1 cellular context compared by ENCODE assay signal in the genomic region with DNA sequence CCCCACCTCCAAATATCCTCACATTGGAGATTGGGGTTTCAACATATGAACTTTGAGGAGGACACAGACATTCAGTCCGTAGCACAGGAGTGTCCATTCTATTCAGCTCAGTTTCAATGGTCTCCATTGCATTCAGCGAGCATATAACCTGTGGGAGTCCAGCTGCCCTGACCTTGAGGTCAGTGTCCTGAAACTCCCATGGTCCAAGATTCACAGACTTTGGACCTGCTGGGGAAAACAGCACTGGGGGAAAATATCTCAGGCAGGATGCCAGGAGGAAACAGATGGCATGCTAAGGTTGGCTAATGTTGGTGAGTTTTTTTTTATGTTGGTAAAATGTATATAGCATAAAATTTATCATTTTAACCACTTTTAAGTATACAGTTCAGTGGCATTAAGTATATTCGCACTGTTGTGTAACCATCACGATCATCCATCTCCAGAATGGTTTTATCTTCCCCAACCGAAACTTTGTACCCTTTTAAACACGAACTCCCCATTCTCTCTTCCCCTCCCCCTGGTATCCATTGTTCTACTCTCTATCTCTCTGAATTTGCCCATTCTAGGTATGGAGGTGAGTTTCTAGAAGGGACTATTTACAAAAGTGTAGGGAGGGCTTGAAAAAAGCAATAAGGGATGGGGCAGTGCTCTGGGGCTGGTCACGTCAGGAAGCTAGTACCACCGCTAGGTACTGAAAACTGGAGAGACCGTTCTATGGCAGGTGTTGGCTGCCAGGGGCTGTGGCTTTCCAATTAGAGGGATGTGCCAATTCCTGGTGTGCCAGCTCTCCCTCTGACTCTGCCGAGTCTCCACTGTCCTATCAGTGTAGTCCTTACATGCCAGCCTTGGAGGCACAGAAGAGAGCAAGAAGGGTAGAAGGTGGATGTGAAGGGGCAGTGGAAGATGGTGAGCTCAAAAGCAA.
TF ChIP-seq lines count a peak whose summit lies in the region.

No MANE protein-coding gene starts in this region.

TF ChIP-seq in H1, 55 proteins besides CTCF, POLR2A, EP300 and RAD21:
- TF ChIP-seq TAF7 (optimal IDR thresholded peaks at IDR 0.05; ENCODE audit: borderline replicate concordance, low read depth, low read length) (no peak), JUN (IDR thresholded peaks at IDR 0.05; ENCODE audit: low read depth, low read length) (no peak), SUZ12 (IDR thresholded peaks at IDR 0.05; ENCODE audit: low read length) (no peak), BCL11A (IDR thresholded peaks at IDR 0.05; ENCODE audit: low read depth in 2 of 2, low read length in 2 of 2) (no peak), SIRT6 (IDR thresholded peaks at IDR 0.05; ENCODE audit: low read length) (no peak), CREB1 (IDR thresholded peaks at IDR 0.05) (no peak), EZH2 (IDR thresholded peaks at IDR 0.05; ENCODE audit: low read depth, low read length, severe bottlenecking) (no peak), CEBPB (IDR thresholded peaks at IDR 0.05; ENCODE audit: low read depth, low read length) (no peak), RXRA (IDR thresholded peaks at IDR 0.05; ENCODE audit: insufficient read depth, low read depth, low read length) (no peak), FOSL1 (IDR thresholded peaks at IDR 0.05; ENCODE audit: insufficient read depth, low read depth, low read length) (no peak), CHD2 (IDR thresholded peaks at IDR 0.05; ENCODE audit: low read length) (no peak), GTF2F1 (IDR thresholded peaks at IDR 0.05; ENCODE audit: borderline replicate concordance, low read depth, low read length) (no peak), ASH2L (IDR thresholded peaks at IDR 0.05; ENCODE audit: low read length) (no peak), CHD1 (IDR thresholded peaks at IDR 0.05; ENCODE audit: low read depth, low read length) (no peak), ZNF274 (IDR thresholded peaks at IDR 0.05; ENCODE audit: borderline replicate concordance, extremely low read depth, low read length) (no peak), SRF (IDR thresholded peaks at IDR 0.05; ENCODE audit: low read depth, low read length) (no peak), POU5F1 (IDR thresholded peaks at IDR 0.05; ENCODE audit: low read depth, low read length) (no peak)
- TF ChIP-seq, protein P1, sequence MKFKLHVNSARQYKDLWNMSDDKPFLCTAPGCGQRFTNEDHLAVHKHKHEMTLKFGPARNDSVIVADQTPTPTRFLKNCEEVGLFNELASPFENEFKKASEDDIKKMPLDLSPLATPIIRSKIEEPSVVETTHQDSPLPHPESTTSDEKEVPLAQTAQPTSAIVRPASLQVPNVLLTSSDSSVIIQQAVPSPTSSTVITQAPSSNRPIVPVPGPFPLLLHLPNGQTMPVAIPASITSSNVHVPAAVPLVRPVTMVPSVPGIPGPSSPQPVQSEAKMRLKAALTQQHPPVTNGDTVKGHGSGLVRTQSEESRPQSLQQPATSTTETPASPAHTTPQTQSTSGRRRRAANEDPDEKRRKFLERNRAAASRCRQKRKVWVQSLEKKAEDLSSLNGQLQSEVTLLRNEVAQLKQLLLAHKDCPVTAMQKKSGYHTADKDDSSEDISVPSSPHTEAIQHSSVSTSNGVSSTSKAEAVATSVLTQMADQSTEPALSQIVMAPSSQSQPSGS (IDR thresholded peaks at IDR 0.05; ENCODE audit: low read length): no peak
- TF ChIP-seq, protein P2, sequence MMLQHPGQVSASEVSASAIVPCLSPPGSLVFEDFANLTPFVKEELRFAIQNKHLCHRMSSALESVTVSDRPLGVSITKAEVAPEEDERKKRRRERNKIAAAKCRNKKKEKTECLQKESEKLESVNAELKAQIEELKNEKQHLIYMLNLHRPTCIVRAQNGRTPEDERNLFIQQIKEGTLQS (IDR thresholded peaks at IDR 0.05; ENCODE audit: insufficient read depth, low read depth, low read length): no peak
